ENCODE assay signal across 8 cellular contexts in the genomic region with DNA sequence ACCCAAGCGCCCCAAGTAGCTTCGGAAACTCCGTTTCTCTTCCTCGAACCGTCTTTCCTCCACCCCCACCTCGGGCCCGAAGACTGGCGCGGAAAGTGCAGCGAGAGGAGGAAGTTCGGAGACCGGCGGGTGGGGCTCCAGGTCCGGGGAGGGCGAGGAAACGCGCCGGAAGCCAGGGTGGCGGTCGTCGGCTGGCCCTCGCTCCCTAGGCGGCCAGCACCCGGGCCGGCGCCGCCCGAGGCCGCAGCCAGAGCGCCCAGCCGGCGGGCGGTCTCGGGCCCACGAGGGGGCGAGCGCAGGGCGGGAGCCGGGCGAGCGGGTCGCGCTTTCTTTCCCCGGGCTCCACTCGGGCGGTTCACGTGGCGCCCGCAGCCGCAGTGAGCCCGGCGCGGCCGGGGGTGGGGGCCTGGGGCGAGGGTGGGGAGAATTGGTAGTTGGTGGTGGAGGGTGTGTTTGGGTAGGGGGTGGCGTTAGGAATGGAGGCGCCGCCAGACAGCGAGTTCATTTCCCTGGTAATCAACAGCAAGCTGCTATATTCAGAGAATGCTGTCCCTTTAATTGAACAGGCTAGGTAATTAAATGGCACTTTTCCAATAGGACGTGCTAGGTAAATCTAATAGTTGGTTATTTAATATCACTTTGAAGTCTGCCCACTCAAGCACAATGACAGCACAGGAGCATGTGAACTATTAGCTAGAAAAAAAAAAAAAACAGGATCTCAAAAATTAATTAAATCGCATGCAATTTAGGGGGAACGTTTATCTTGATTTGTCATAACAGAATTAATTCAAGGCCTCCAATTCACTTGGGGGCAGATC. TPM values are rescaled to one million over a fixed set of nuclear protein-coding genes. Genes with fewer than 3 reads are reported as not detected.
DNase-seq lines count a peak whose midpoint lies in the region; ATAC-seq, FAIRE-seq and TF ChIP-seq lines count a peak whose summit lies in the region.

No MANE protein-coding gene starts in this region.

- peaks cover 62% of the 10 kb centered on the region for H3K4me1 Mint-ChIP-seq in activated CD4-positive, alpha-beta memory T cell treated with anti-CD3 and anti-CD28 coated beads, Interleukin-2, amount 10 ng/mL, durations not matched to agents 7 days and 5 days

- DNase-seq in A549 (ENCODE audit: low read depth in 1 of 2, low spot score in 1 of 2) (peak in 1 of 2 experiments; percentile 25), NCI-H510A (lab: John Stamatoyannopoulos, UW) (peak; percentile 62), lung (ENCODE audit: low spot score) (peak; percentile 67)
- peak; percentile 77 for DNase-seq in activated CD4-positive, alpha-beta memory T cell treated with anti-CD3 and anti-CD28 coated beads, Interleukin-2, amount 10 ng/mL, durations not matched to agents 7 days and 5 days
- DNase-seq in effector CD8-positive, alpha-beta T cell (lab: John Stamatoyannopoulos, UW), result peak; percentile 18
- peak; percentile 31 to 36 for DNase-seq in stimulated activated CD8-positive, alpha-beta memory T cell treated with anti-CD3 and anti-CD28 coated beads, Interleukin-4, amount 100 ng/mL, for 1 hour (ENCODE audit: low read depth in 2 of 2, low spot score in 1 of 2)

- WGBS in A549 (ENCODE audit: missing lambda C conversion rate), result 11% methylated on average over 7 of the region's 62 CpGs
- WGBS in lung, 2 donors, result 2% methylated on average over 49 to 62 of the region's 62 CpGs

- H3K4me3 Mint-ChIP-seq in activated CD4-positive, alpha-beta memory T cell treated with anti-CD3 and anti-CD28 coated beads, Interleukin-2, amount 10 ng/mL, durations not matched to agents 7 days and 5 days, result peak overlapping the region; percentile 89

- FAIRE-seq in A549 (lab: Jason Lieb, UNC), result no peak

- H3K27ac Mint-ChIP-seq in activated CD4-positive, alpha-beta memory T cell treated with anti-CD3 and anti-CD28 coated beads, Interleukin-2, amount 10 ng/mL, durations not matched to agents 7 days and 5 days, result peak overlapping the region; percentile 88

- no peak for TF ChIP-seq EP300 in A549 (IDR thresholded peaks at IDR 0.05)

- H3K9me3 ChIP-seq in A549 (no peaks in the 10 kb centered on the region), lung (ENCODE audit: control insufficient read depth in 2 of 2, insufficient read depth in 1 of 2, low read length in 1 of 2) (no peaks in the 10 kb centered on the region)

- POLR2A ChIA-PET in A549 (lab: Yijun Ruan, JAX), result interaction anchor here (0.6 kb wide), 1 partner anchor 813 kb away, joined by 4 read pairs; no protein-coding TSS in a partner anchor
- POLR2A ChIA-PET in activated CD4-positive, alpha-beta memory T cell treated with anti-CD3 and anti-CD28 coated beads, Interleukin-2, amount 10 ng/mL, durations not matched to agents 7 days and 5 days (lab: Charles Lee), result interaction anchor here (0.7 to 3.9 kb wide), 13 partner anchors 7 to 631 kb away, joined by 3 to 52 read pairs (median 5); partner anchors contain the start of gene SH3GLB1

- peaks cover 42% of the 10 kb centered on the region for H3K4me1 ChIP-seq in A549
- H3K4me1 ChIP-seq in lung (ENCODE audit: control insufficient read depth in 2 of 2, insufficient read depth in 2 of 2, low read length in 2 of 2), result peaks cover 11 to 18% of the 10 kb centered on the region in 2 donors

- H3K4me3 ChIP-seq in A549, result peak overlapping the region; percentile 52
- peak overlapping the region; percentile 68 for H3K4me3 ChIP-seq in lung

- peak overlapping the region; percentile 80 for H3K4me2 ChIP-seq in A549

- ATAC-seq in A549 (peak; percentile 65 to 76), GM18517 (IDR thresholded peaks at IDR 0.05; ENCODE audit: unreplicated experiment) (peak; percentile 33), HG02981 (IDR thresholded peaks at IDR 0.05; ENCODE audit: unreplicated experiment) (peak; percentile 46), lung (ENCODE audit: insufficient read depth, low FRiP score) (peak; percentile 61)

- H3K27me3 ChIP-seq in lung (ENCODE audit: control insufficient read depth, insufficient read depth), result no peaks in the 10 kb centered on the region

- CTCF ChIA-PET in A549 (lab: Yijun Ruan, JAX), result interaction anchor here (0.7 to 1.7 kb wide), 6 partner anchors 10 to 618 kb away, joined by 3 to 9 read pairs (median 4); no protein-coding TSS in a partner anchor
- CTCF ChIA-PET in activated CD4-positive, alpha-beta memory T cell treated with anti-CD3 and anti-CD28 coated beads, Interleukin-2, amount 10 ng/mL, durations not matched to agents 7 days and 5 days (lab: Charles Lee), result interaction anchor here (0.9 to 2.4 kb wide), 10 partner anchors 9 to 1348 kb away, joined by 3 to 14 read pairs (median 4); no protein-coding TSS in a partner anchor

- no peaks in the 10 kb centered on the region for H3K27me3 Mint-ChIP-seq in activated CD4-positive, alpha-beta memory T cell treated with anti-CD3 and anti-CD28 coated beads, Interleukin-2, amount 10 ng/mL, durations not matched to agents 7 days and 5 days

- no peak; a peak in 3 of 5 replicates for TF ChIP-seq RAD21 in A549 (conservative IDR thresholded peaks at IDR 0.05 in 1 of 2, IDR thresholded peaks at IDR 0.05 in 1 of 2)

- TF ChIP-seq POLR2A in A549 (IDR thresholded peaks at IDR 0.05; ENCODE audit: low read length), result peak; percentile 22; the same call in 1 of the 2 replicates

- TF ChIP-seq CTCF in A549 (IDR thresholded peaks at IDR 0.05) (peak; percentile 22; the same call in 1 of the 3 replicates), lung (IDR thresholded peaks at IDR 0.05; ENCODE audit: control extremely low read depth, extremely low read depth) (no peak)

- peaks cover 0 to 8% of the 10 kb centered on the region in 2 donors for H3K36me3 ChIP-seq in lung (ENCODE audit: control insufficient read depth in 2 of 2, insufficient read depth in 2 of 2, low read length in 2 of 2)

- no peaks in the 10 kb centered on the region for H3K9me3 Mint-ChIP-seq in activated CD4-positive, alpha-beta memory T cell treated with anti-CD3 and anti-CD28 coated beads, Interleukin-2, amount 10 ng/mL, durations not matched to agents 7 days and 5 days

- peaks cover 72% of the 10 kb centered on the region for H3K36me3 Mint-ChIP-seq in activated CD4-positive, alpha-beta memory T cell treated with anti-CD3 and anti-CD28 coated beads, Interleukin-2, amount 10 ng/mL, durations not matched to agents 7 days and 5 days (ENCODE audit: low read depth)

- H3K27ac ChIP-seq in A549 (peak overlapping the region; percentile 78 to 99), lung (ENCODE audit: low read depth in 1 of 2, low read length in 1 of 2) (peak overlapping the region; percentile 75 to 86)

TF ChIP-seq in A549, 52 proteins besides CTCF, POLR2A, EP300 and RAD21:
- TF ChIP-seq ESRRA (IDR thresholded peaks at IDR 0.05; ENCODE audit: borderline replicate concordance, low read length) (no peak), SMC3 (IDR thresholded peaks at IDR 0.05) (peak; percentile 40; the same call in 2 of the 3 replicates), PHF8 (IDR thresholded peaks at IDR 0.05; ENCODE audit: borderline replicate concordance, low read depth) (peak; percentile 15; the same call in 1 of the 2 replicates), JUN (IDR thresholded peaks at IDR 0.05) (peak in 1 of 2 experiments; percentile 44; a peak in 1 of 5 replicates)

RNA-seq across cellular contexts. Expression of gene LMO4, which starts 6.7 kb away (rescaled TPM):
- polyA plus RNA-seq in A549 (2011; rRNA removed) (64.3 and 68.9 TPM in 2 replicates), A549 (2017; fragmentation: RNase III; extraction: RNeasy Plus Mini Kit Qiagen cat#74134 plus additional on column Dnase treatment) (54.1 to 62.2 TPM (median 54.7 TPM) in 3 replicates), lung (10 to 100 TPM; 35.7 to 41.9 TPM)
- polyA plus RNA-seq in A549 (2012; cell fraction: cytosol; rRNA removed), result 41.3 and 57.4 TPM in 2 replicates
- polyA plus RNA-seq in A549 (2012; cell fraction: nucleus; rRNA removed), result 37.2 and 37.3 TPM in 2 replicates
- 24.3 and 27.4 TPM in 2 replicates for polyA minus RNA-seq in A549 (2011; rRNA and poly(A)+ RNA removed)
- 10 to 100 TPM; 52.8 to 54.3 TPM for total RNA-seq in activated CD4-positive, alpha-beta memory T cell treated with anti-CD3 and anti-CD28 coated beads, Interleukin-2, amount 10 ng/mL, durations not matched to agents 7 days and 5 days
- total RNA-seq in lung, result 10 to 100 TPM; 67.4 to 96.4 TPM
